In genomic region chr11:15735711-15736110, GRCh38 we compare ENCODE assay signal across 11 cellular contexts.
A peak's percentile ranks its signal among the peaks of the same experiment; 100 is the strongest.
DNase-seq lines count a peak whose midpoint lies in the region.
"Had no signal": no experiment of that assay in that cellular context is flagged by ENCODE, and none has a peak within 500 bp of the region (broad histone marks: within the 10 kb centered on the region; RNA-seq: fewer than 3 reads in every experiment).

No MANE protein-coding gene starts in this region.

- H3K36me3 ChIP-seq in HAP-1 (replicated peaks): no peaks in the 10 kb centered on the region
- no peaks in the 10 kb centered on the region for H3K36me3 ChIP-seq in SK-N-MC (ENCODE audit: insufficient read depth, low read length)

- H3K9me3 ChIP-seq in HAP-1 (no peaks in the 10 kb centered on the region), SK-N-MC (ENCODE audit: low read depth, low read length) (no peaks in the 10 kb centered on the region)
- H3K9me3 ChIP-seq: A549 had no signal

- no peak overlapping the region for H3K9ac ChIP-seq in SK-N-MC (ENCODE audit: insufficient read length)

- DNase-seq in HAP-1 (ENCODE audit: low spot score in 2 of 2): peak; percentile 18 to 19
- peak; percentile 93 for DNase-seq in NCI-H2107 treated with DMSO at 0.1 percent for 48 hours (lab: John Stamatoyannopoulos, UW; ENCODE audit: unreplicated experiment)
- no peak for DNase-seq in SK-N-MC (ENCODE audit: low read depth, low spot score)
- no peak for DNase-seq in NCI-H748 treated with DMSO at 0.1 percent for 48 hours (lab: John Stamatoyannopoulos, UW)
- DNase-seq in ureter (ENCODE audit: low spot score): no peak
- DNase-seq in NCI-H128 (lab: John Stamatoyannopoulos, UW; ENCODE audit: unreplicated experiment): no peak
- DNase-seq in H4 (ENCODE audit: low spot score): no peak
- DNase-seq: DMS53 had no signal

- H3K4me3 ChIP-seq in HAP-1 (no peak overlapping the region), SK-N-MC (0 out of 2 replicates have a peak overlapping the region, but pooled peaks have one; percentile 6)
- H3K4me3 ChIP-seq: A549, K562 had no signal

- H3K4me1 ChIP-seq in HAP-1: no peaks in the 10 kb centered on the region
- H3K4me1 ChIP-seq: A549 had no signal

- in situ Hi-C loops in HAP-1 (cut with MboI; ENCODE audit: low sequenced_read_pairs): no loop called here

- H3K27ac ChIP-seq in SK-N-MC: no peak overlapping the region
- H3K27ac ChIP-seq: A549, HL-60 had no signal

- H3K27me3 ChIP-seq in HAP-1 (ENCODE audit: low read depth): 0 out of 2 replicates have a peak, but pooled peaks cover 5% of the 10 kb centered on the region

Comparison
In these comparisons a context has a peak if more than half of its experiments do, and no peak if none do; other contexts are left out.
1. DNase-seq: peak in HAP-1 (2 of 2) and NCI-H2107 treated with DMSO at 0.1 percent for 48 hours (single experiment); none in SK-N-MC (single experiment), NCI-H748 treated with DMSO at 0.1 percent for 48 hours (single experiment), ureter (single experiment), NCI-H128 (single experiment) and H4 (single experiment).